ENCODE assay signal across 8 cellular contexts in the genomic region with DNA sequence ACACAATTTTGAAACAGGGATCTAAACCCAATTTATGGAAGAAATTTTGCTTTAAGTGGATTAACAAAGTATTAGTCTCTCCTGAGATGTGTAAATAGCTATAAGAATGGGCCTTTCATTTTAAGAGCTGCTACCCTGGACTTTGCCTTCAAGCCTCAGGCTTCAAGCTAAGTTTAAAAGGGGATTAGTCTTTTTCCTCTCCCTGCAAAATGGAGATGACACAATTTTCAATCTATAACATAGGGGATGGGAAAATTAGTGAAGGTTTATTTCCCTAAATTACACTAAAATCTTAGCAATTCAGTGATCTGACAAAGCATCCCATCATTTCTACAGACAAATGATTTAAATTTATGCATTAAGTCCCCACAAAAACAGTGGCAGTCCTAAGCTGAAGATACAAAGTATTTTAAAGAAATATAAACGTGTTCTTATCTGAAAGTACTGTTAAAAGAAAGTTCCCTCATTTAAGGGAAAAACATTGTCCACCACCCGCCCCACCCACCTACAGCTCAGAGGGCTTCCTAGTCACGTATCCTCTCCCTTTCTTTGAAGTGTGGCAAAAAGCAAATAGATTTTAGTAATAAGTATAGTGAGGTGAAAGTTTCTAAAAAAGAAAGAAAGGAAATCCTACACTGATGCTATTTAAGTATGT. TPM values are rescaled to one million over a fixed set of nuclear protein-coding genes. Genes with fewer than 3 reads are reported as not detected.
A peak's percentile ranks its signal among the peaks of the same experiment; 100 is the strongest.
DNase-seq lines count a peak whose midpoint lies in the region; ATAC-seq and TF ChIP-seq lines count a peak whose summit lies in the region.

No MANE protein-coding gene starts in this region.

- ATAC-seq in GM19328 (IDR thresholded peaks at IDR 0.05; ENCODE audit: unreplicated experiment) = peak; percentile 56
- ATAC-seq in HG02938 (IDR thresholded peaks at IDR 0.05; ENCODE audit: unreplicated experiment) = peak; percentile 58
- ATAC-seq in psoas muscle = no peak

- DNase-seq in activated CD4-positive, alpha-beta T cell treated with anti-CD3 and anti-CD28 coated beads, Interleukin-2, amount 50 U/mL, for 48 hours = peak; percentile 32 to 44
- DNase-seq in psoas muscle (no peak), NCI-H526 treated with DMSO at 0.1 percent for 48 hours (lab: John Stamatoyannopoulos, UW) (no peak), NCI-H2227 treated with DMSO at 0.1 percent for 48 hours (lab: John Stamatoyannopoulos, UW) (no peak), DMS153 treated with DMSO at 0.1 percent for 48 hours (lab: John Stamatoyannopoulos, UW; ENCODE audit: unreplicated experiment) (no peak), OCI-M2 (lab: John Stamatoyannopoulos, UW; ENCODE audit: unreplicated experiment) (no peak)

- WGBS in psoas muscle, 3 donors = 34 to 48% (median 48%) methylated on average over 3 of the region's 3 CpGs

- no peaks in the 10 kb centered on the region for H3K27me3 ChIP-seq in psoas muscle (ENCODE audit: insufficient read depth in 3 of 3, low read length in 2 of 3)

- no peak overlapping the region for H3K4me3 ChIP-seq in psoas muscle

- intact Hi-C loops in psoas muscle (cut with DNase I) = no loop called here

- H3K36me3 ChIP-seq in psoas muscle (ENCODE audit: insufficient read depth in 1 of 2, low read depth in 1 of 2) = no peaks in the 10 kb centered on the region

- no peak for TF ChIP-seq CTCF in psoas muscle (IDR thresholded peaks at IDR 0.05)

- H3K9me3 ChIP-seq in psoas muscle = no peaks in the 10 kb centered on the region

- peak overlapping the region; percentile 77 for H3K27ac ChIP-seq in psoas muscle

- H3K4me1 ChIP-seq in psoas muscle = peaks cover 88% of the 10 kb centered on the region

RNA-seq across cellular contexts. Expression of gene ARHGAP18, which starts 14.5 kb away (rescaled TPM):
- 1 to 10 TPM; 5.2 to 6.8 (median 5.5) TPM for total RNA-seq in psoas muscle
- polyA plus RNA-seq in psoas muscle = 1 to 10 TPM; 1.6 to 6.0 (median 4.3) TPM

Comparison
In these comparisons a context has a peak if more than half of its experiments do, and no peak if none do; other contexts are left out.
1. ATAC-seq: peak in GM19328 (single experiment) and HG02938 (single experiment); none in psoas muscle (0 of 4).
2. DNase-seq: peak in activated CD4-positive, alpha-beta T cell treated with anti-CD3 and anti-CD28 coated beads, Interleukin-2, amount 50 U/mL, for 48 hours (2 of 2); none in psoas muscle (0 of 2), NCI-H526 treated with DMSO at 0.1 percent for 48 hours (single experiment), NCI-H2227 treated with DMSO at 0.1 percent for 48 hours (single experiment), DMS153 treated with DMSO at 0.1 percent for 48 hours (single experiment) and OCI-M2 (single experiment).